In genomic region chr12:52726451-52726850, GRCh38 we compare ENCODE assay signal across 7 cellular contexts. TPM values are rescaled to one million over a fixed set of nuclear protein-coding genes. Genes with fewer than 3 reads are reported as not detected.
"Had no signal": no experiment of that assay in that cellular context is flagged by ENCODE, and none has a peak within 500 bp of the region (broad histone marks: within the 10 kb centered on the region; RNA-seq: fewer than 3 reads in every experiment).

No MANE protein-coding gene starts in this region.

- H3K27ac Mint-ChIP-seq: GM23338, H9 had no signal

- DNase-seq: H9, HCEC 1CT, IMR-90 had no signal

- ATAC-seq: GM23338, K562 had no signal

- H3K4me1 Mint-ChIP-seq: GM23338 had no signal

- H3K4me3 ChIP-seq: GM23338, K562 had no signal

- H3K4me3 Mint-ChIP-seq: GM23338, H9 had no signal

RNA-seq across cellular contexts. Expression of gene KRT77, which starts 23.1 kb away (rescaled TPM):
- total RNA-seq: GM23338, H1, H9, HT-29, IMR-90, K562 had no signal
- polyA plus RNA-seq: GM23338, IMR-90, K562 had no signal

RNA-seq across cellular contexts. Expression of gene KRT1, which starts 46.2 kb away (rescaled TPM):
- total RNA-seq: GM23338, H1, H9, HT-29, IMR-90 had no signal
- polyA plus RNA-seq: GM23338, H1, IMR-90, K562 had no signal

RNA-seq across cellular contexts. Expression of gene KRT76, which starts 50.7 kb away (rescaled TPM):
- total RNA-seq: GM23338, H1, H9, HT-29, IMR-90, K562 had no signal
- polyA plus RNA-seq: GM23338, H1, IMR-90, K562 had no signal
